In the genomic region with DNA sequence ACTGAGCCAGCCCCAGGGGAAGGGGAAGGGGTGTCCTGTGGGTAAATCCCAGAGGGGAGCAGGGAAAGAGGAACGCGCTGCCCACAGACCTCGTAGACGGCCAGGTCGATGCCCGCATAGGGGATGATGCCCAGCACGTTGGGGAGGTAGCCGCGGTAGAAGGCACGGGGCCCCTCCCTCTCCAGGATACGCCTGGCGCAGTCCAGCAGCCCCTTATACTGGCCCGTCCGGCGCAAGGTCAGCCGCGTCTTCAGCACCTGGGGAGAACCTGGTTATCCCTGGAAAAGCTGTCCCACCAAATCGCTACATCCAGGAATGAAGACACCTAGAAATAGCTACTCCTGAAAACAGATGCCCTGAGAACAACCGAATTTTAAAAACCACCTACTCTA, we compare ENCODE assay signal across 1 cellular context.
A peak's percentile ranks its signal among the peaks of the same experiment; 100 is the strongest.
TF ChIP-seq lines count a peak whose summit lies in the region.

No MANE protein-coding gene starts in this region.

TF ChIP-seq in K562, 482 proteins besides CTCF, POLR2A, EP300 and RAD21:
- no peak for TF ChIP-seq ZNF431 (CRISPR knock-in tag; IDR thresholded peaks at IDR 0.05)
- TF ChIP-seq, protein P1, sequence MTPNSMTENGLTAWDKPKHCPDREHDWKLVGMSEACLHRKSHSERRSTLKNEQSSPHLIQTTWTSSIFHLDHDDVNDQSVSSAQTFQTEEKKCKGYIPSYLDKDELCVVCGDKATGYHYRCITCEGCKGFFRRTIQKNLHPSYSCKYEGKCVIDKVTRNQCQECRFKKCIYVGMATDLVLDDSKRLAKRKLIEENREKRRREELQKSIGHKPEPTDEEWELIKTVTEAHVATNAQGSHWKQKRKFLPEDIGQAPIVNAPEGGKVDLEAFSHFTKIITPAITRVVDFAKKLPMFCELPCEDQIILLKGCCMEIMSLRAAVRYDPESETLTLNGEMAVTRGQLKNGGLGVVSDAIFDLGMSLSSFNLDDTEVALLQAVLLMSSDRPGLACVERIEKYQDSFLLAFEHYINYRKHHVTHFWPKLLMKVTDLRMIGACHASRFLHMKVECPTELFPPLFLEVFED (CRISPR knock-in tag; conservative IDR thresholded peaks at IDR 0.05), result no peak
- 0 out of 2 replicates have a peak, but pooled peaks have one; percentile 19 for TF ChIP-seq POLR2G (IDR thresholded peaks at IDR 0.05; ENCODE audit: low read depth, low read length)
- TF ChIP-seq RBFOX2 (IDR thresholded peaks at IDR 0.05; ENCODE audit: low read depth, low read length), result 0 out of 2 replicates have a peak, but pooled peaks have one; percentile 16
